In the genomic region with DNA sequence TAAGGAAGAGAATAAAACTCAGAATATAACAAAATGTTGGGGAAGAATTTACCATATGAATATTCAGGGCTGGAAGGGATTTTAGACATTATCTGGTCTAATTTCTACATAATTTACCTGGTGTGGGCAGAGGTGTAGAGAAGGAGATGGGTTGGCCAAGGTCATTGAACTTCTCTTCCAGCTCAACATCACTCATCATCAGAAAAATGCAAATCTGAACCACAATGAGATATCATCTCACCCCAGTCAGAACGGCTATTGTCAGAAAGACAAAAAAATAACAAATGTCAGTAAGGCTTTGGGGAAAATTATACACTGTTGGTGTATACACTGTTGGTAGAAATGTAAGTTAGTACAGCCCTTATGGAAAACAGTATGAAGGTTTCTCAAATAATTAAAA, we compare ENCODE assay signal across 18 cellular contexts.
"Had no signal": no experiment of that assay in that cellular context is flagged by ENCODE, and none has a peak within 500 bp of the region (broad histone marks: within the 10 kb centered on the region; RNA-seq: fewer than 3 reads in every experiment).

No MANE protein-coding gene starts in this region.

- H3K36me3 ChIP-seq: ascending aorta, esophagus muscularis mucosa, heart right ventricle, spleen, thyroid gland had no signal

- H3K27ac Mint-ChIP-seq: activated CD8-positive, alpha-beta T cell treated with anti-CD3 and anti-CD28 coated beads for 36 hours; activated naive CD4-positive, alpha-beta T cell treated with anti-CD3 and anti-CD28 coated beads for 36 hours; memory B cell; naive B cell; stimulated activated naive B cell treated with anti-CD40 and anti-IgM and Interleukin-4, amounts not matched to agents 10 μg/mL and 1 μg/mL and 100 μg/mL, for 72 hours had no signal

- DNase-seq: activated CD8-positive, alpha-beta T cell treated with anti-CD3 and anti-CD28 coated beads for 36 hours; activated naive CD4-positive, alpha-beta T cell treated with anti-CD3 and anti-CD28 coated beads for 36 hours; effector CD4-positive, alpha-beta T cell; heart right ventricle; kidney glomerular epithelial cell; left ventricle myocardium superior; mucosa of descending colon; naive B cell; retina; spleen; stimulated activated CD4-positive, alpha-beta T cell treated with anti-CD3 and anti-CD28 coated beads, Interleukin-4, amount 100 ng/mL, for 4 hours; stimulated activated naive B cell treated with anti-CD40 and anti-IgM and Interleukin-4, amounts not matched to agents 10 μg/mL and 1 μg/mL and 100 μg/mL, for 72 hours; thyroid gland had no signal

- H3K27me3 Mint-ChIP-seq: memory B cell, naive B cell had no signal

- ATAC-seq: activated CD8-positive, alpha-beta T cell treated with anti-CD3 and anti-CD28 coated beads for 36 hours; heart right ventricle; left ventricle myocardium superior; mucosa of descending colon; stimulated activated naive B cell treated with anti-CD40 and anti-IgM and Interleukin-4, amounts not matched to agents 10 μg/mL and 1 μg/mL and 100 μg/mL, for 72 hours had no signal

- H3K4me3 Mint-ChIP-seq: activated CD8-positive, alpha-beta T cell treated with anti-CD3 and anti-CD28 coated beads for 36 hours; activated naive CD4-positive, alpha-beta T cell treated with anti-CD3 and anti-CD28 coated beads for 36 hours; memory B cell; naive B cell; neural crest cell; stimulated activated naive B cell treated with anti-CD40 and anti-IgM and Interleukin-4, amounts not matched to agents 10 μg/mL and 1 μg/mL and 100 μg/mL, for 72 hours had no signal

- H3K9me3 ChIP-seq: ascending aorta, esophagus muscularis mucosa, heart right ventricle, mucosa of descending colon, thyroid gland had no signal

- H3K27me3 ChIP-seq: ascending aorta, thyroid gland had no signal

- H3K4me1 ChIP-seq: ascending aorta, esophagus muscularis mucosa, heart right ventricle, spleen, thyroid gland had no signal

- H3K4me3 ChIP-seq: ascending aorta, esophagus muscularis mucosa, heart right ventricle, mucosa of descending colon, spleen, thyroid gland had no signal

- H3K36me3 Mint-ChIP-seq: stimulated activated naive B cell treated with anti-CD40 and anti-IgM and Interleukin-4, amounts not matched to agents 10 μg/mL and 1 μg/mL and 100 μg/mL, for 72 hours had no signal

- H3K27ac ChIP-seq: ascending aorta, esophagus muscularis mucosa, heart right ventricle, spleen, thyroid gland, VCaP had no signal

- H3K4me1 Mint-ChIP-seq: memory B cell; naive B cell; neural crest cell; stimulated activated naive B cell treated with anti-CD40 and anti-IgM and Interleukin-4, amounts not matched to agents 10 μg/mL and 1 μg/mL and 100 μg/mL, for 72 hours had no signal
